In genomic region chr6:128259036-128259734, GRCh38 we compare ENCODE assay signal across 8 cellular contexts.
A peak's percentile ranks its signal among the peaks of the same experiment; 100 is the strongest.
DNase-seq lines count a peak whose midpoint lies in the region; ATAC-seq lines count a peak whose summit lies in the region.

No MANE protein-coding gene starts in this region.

- peaks cover 7% of the 10 kb centered on the region for H3K27me3 Mint-ChIP-seq in T-helper 2 cell treated with Interferon-gamma antibody and Interleukin-4, amounts not matched to agents 5 μg/mL and 100 μg/mL, for 36 hours (ENCODE audit: low read depth)
- H3K27me3 Mint-ChIP-seq in stimulated activated naive B cell treated with anti-CD40 and anti-IgM and Interleukin-4, amounts not matched to agents 10 μg/mL and 1 μg/mL and 100 μg/mL, for 72 hours = no peaks in the 10 kb centered on the region

- peaks cover 4% of the 10 kb centered on the region for H3K9me3 Mint-ChIP-seq in T-helper 2 cell treated with Interferon-gamma antibody and Interleukin-4, amounts not matched to agents 5 μg/mL and 100 μg/mL, for 36 hours
- H3K9me3 Mint-ChIP-seq in stimulated activated naive B cell treated with anti-CD40 and anti-IgM and Interleukin-4, amounts not matched to agents 10 μg/mL and 1 μg/mL and 100 μg/mL, for 72 hours = peaks cover 4% of the 10 kb centered on the region in 2 donors

- peak overlapping the region; percentile 68 for H3K4me3 Mint-ChIP-seq in T-helper 2 cell treated with Interferon-gamma antibody and Interleukin-4, amounts not matched to agents 5 μg/mL and 100 μg/mL, for 36 hours
- peak overlapping the region; percentile 58 to 74 for H3K4me3 Mint-ChIP-seq in stimulated activated naive B cell treated with anti-CD40 and anti-IgM and Interleukin-4, amounts not matched to agents 10 μg/mL and 1 μg/mL and 100 μg/mL, for 72 hours

- H3K4me1 Mint-ChIP-seq in T-helper 2 cell treated with Interferon-gamma antibody and Interleukin-4, amounts not matched to agents 5 μg/mL and 100 μg/mL, for 36 hours (ENCODE audit: low read depth) = peaks cover 18% of the 10 kb centered on the region
- H3K4me1 Mint-ChIP-seq in stimulated activated naive B cell treated with anti-CD40 and anti-IgM and Interleukin-4, amounts not matched to agents 10 μg/mL and 1 μg/mL and 100 μg/mL, for 72 hours = peaks cover 9 to 25% of the 10 kb centered on the region in 2 donors

- H3K27ac Mint-ChIP-seq in T-helper 2 cell treated with Interferon-gamma antibody and Interleukin-4, amounts not matched to agents 5 μg/mL and 100 μg/mL, for 36 hours = peak overlapping the region; percentile 77
- H3K27ac Mint-ChIP-seq in stimulated activated naive B cell treated with anti-CD40 and anti-IgM and Interleukin-4, amounts not matched to agents 10 μg/mL and 1 μg/mL and 100 μg/mL, for 72 hours = peak overlapping the region; percentile 17

- no peak for DNase-seq in activated CD4-positive, CD25-positive, alpha-beta regulatory T cell (lab: John Stamatoyannopoulos, UW)
- no peak for DNase-seq in T-helper 2 cell treated with Interferon-gamma antibody and Interleukin-4, amounts not matched to agents 5 μg/mL and 100 μg/mL, for 36 hours (ENCODE audit: low spot score)
- DNase-seq in stimulated activated naive B cell treated with anti-CD40 and anti-IgM and Interleukin-4, amounts not matched to agents 10 μg/mL and 1 μg/mL and 100 μg/mL, for 72 hours = no peak
- no peak for DNase-seq in NCI-H82 (lab: John Stamatoyannopoulos, UW)
- no peak for DNase-seq in NCI-H1436 (lab: John Stamatoyannopoulos, UW)
- DNase-seq in NCI-H82 treated with DMSO at 0.1 percent for 48 hours (lab: John Stamatoyannopoulos, UW; ENCODE audit: unreplicated experiment) = no peak

- H3K36me3 Mint-ChIP-seq in T-helper 2 cell treated with Interferon-gamma antibody and Interleukin-4, amounts not matched to agents 5 μg/mL and 100 μg/mL, for 36 hours (ENCODE audit: low read depth) = no peaks in the 10 kb centered on the region
- peaks cover 3% of the 10 kb centered on the region in 2 donors for H3K36me3 Mint-ChIP-seq in stimulated activated naive B cell treated with anti-CD40 and anti-IgM and Interleukin-4, amounts not matched to agents 10 μg/mL and 1 μg/mL and 100 μg/mL, for 72 hours

- peak; percentile 57 to 72 for ATAC-seq in activated CD4-positive, CD25-positive, alpha-beta regulatory T cell treated with anti-CD3 and anti-CD28 coated beads, Interleukin-2, amount 50 U/mL, for 24 hours
- ATAC-seq in HG02884 (IDR thresholded peaks at IDR 0.05; ENCODE audit: unreplicated experiment) = peak; percentile 94
- ATAC-seq in stimulated activated naive B cell treated with anti-CD40 and anti-IgM and Interleukin-4, amounts not matched to agents 10 μg/mL and 1 μg/mL and 100 μg/mL, for 72 hours (replicated peaks) = peak; percentile 80 to 84
